10 cellular contexts compared by ENCODE assay signal in the genomic region with DNA sequence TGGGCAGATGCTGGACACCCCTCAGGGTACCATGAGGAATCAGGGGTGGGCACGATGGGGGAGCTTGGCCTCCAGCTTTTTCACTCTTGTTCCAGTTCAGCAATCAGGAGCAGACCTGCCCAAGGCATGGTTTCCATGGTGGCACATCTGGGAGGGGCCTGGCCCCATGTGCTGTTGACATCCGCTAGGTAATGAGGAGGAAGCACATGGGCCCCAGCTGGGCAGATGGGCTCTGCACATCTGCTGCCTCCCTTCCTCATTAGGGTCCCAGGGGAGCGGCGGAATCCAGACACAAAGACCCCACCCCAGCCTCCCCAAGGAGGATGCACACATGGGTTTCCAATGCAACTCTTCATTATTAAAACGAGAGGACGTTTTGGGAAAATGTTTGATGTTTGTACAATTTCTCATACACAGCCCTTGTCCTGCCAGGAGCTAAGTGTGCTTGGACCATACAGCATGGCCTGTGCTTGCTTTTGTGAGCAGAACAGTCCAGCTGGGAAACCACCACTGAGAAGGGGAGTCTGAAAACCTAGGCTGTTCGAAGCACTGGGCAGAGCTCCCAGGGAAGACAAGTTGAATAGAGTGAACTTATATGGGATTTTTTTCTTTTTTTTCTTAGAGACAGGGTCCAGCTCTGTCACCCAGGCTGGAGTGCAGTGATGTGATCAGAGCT. TPM values are rescaled to one million over a fixed set of nuclear protein-coding genes. Genes with fewer than 3 reads are reported as not detected.
DNase-seq lines count a peak whose midpoint lies in the region; ATAC-seq and TF ChIP-seq lines count a peak whose summit lies in the region.
"Had no signal": no experiment of that assay in that cellular context is flagged by ENCODE, and none has a peak within 500 bp of the region (broad histone marks: within the 10 kb centered on the region; RNA-seq: fewer than 3 reads in every experiment).

No MANE protein-coding gene starts in this region.

- H3K27ac Mint-ChIP-seq in endodermal cell, result no peak overlapping the region
- H3K27ac Mint-ChIP-seq: activated T-cell treated with anti-CD3 and anti-CD28 coated beads, Interleukin-2, amount 50 U/mL, for 24 hours had no signal

- H3K36me3 ChIP-seq in endodermal cell (ENCODE audit: control insufficient read depth, insufficient read depth, low read length) (no peaks in the 10 kb centered on the region), psoas muscle (ENCODE audit: insufficient read depth in 1 of 2, low read depth in 1 of 2) (no peaks in the 10 kb centered on the region)

- TF ChIP-seq CTCF in GM12865 (IDR thresholded peaks at IDR 0.05; ENCODE audit: insufficient read depth, low read depth, low read length, missing control alignments) (no peak), endodermal cell (conservative IDR thresholded peaks at IDR 0.05) (no peak), psoas muscle (IDR thresholded peaks at IDR 0.05) (no peak)

- DNase-seq in GM12865 (ENCODE audit: low read depth), result peak; percentile 15
- no peak for DNase-seq in endodermal cell
- DNase-seq in psoas muscle, result peak; percentile 37 to 82
- DNase-seq in stimulated activated CD4-positive, alpha-beta T cell treated with anti-CD3 and anti-CD28 coated beads, Interleukin-4, amount 100 ng/mL, for 1 hour, result no peak
- no peak for DNase-seq in activated CD4-positive, CD25-positive, alpha-beta regulatory T cell (lab: John Stamatoyannopoulos, UW)
- DNase-seq in activated naive CD4-positive, alpha-beta T cell treated with anti-CD3 and anti-CD28 coated beads, Interleukin-2, amount 50 U/mL, for 16 hours, result no peak
- DNase-seq: activated T-cell treated with anti-CD3 and anti-CD28 coated beads, Interleukin-2, amount 50 U/mL, for 24 hours; NCI-H1417 treated with DMSO at 0.1 percent for 48 hours had no signal

- H3K4me1 ChIP-seq in endodermal cell (ENCODE audit: control insufficient read depth, insufficient read depth, low read length), result no peaks in the 10 kb centered on the region
- peaks cover 13% of the 10 kb centered on the region for H3K4me1 ChIP-seq in psoas muscle

- no peak overlapping the region for H3K9ac ChIP-seq in endodermal cell (ENCODE audit: extremely low read depth, low read length, poor library complexity, severe bottlenecking)

- peaks cover 88% of the 10 kb centered on the region for H3K27me3 Mint-ChIP-seq in endodermal cell (ENCODE audit: insufficient read depth)
- H3K27me3 Mint-ChIP-seq: activated T-cell treated with anti-CD3 and anti-CD28 coated beads, Interleukin-2, amount 50 U/mL, for 24 hours had no signal

- ATAC-seq in HG03108 (IDR thresholded peaks at IDR 0.05; ENCODE audit: unreplicated experiment), result peak; percentile 54
- ATAC-seq in psoas muscle, result peak in 3 of 4 donors; percentile 32 to 59 (median 34)
- no peak for ATAC-seq in HG02970 (IDR thresholded peaks at IDR 0.05; ENCODE audit: low FRiP score, unreplicated experiment)

- H3K9me3 ChIP-seq in endodermal cell (ENCODE audit: control insufficient read depth, low read length) (no peaks in the 10 kb centered on the region), psoas muscle (no peaks in the 10 kb centered on the region)

- no peak overlapping the region for H3K4me3 ChIP-seq in GM12865 (ENCODE audit: low read depth, low read length)
- H3K4me3 ChIP-seq in endodermal cell (ENCODE audit: low read length), result no peak overlapping the region
- H3K4me3 ChIP-seq in psoas muscle, result peak overlapping the region; percentile 6

- WGBS in endodermal cell (ENCODE audit: insufficient coverage in 1 of 2, insufficient read length in 1 of 2), 2 experiments, result 91% methylated on average over 7 of the region's 7 CpGs; no CpG with 5 or more reads in 1 of the 2 experiments
- WGBS in psoas muscle, 3 donors, result 49 to 55% (median 53%) methylated on average over 7 of the region's 7 CpGs

- H3K27me3 ChIP-seq in endodermal cell (ENCODE audit: control insufficient read depth, insufficient read depth, low read length, poor library complexity, severe bottlenecking), result peaks cover 92% of the 10 kb centered on the region
- H3K27me3 ChIP-seq in psoas muscle (ENCODE audit: insufficient read depth in 3 of 3, low read length in 2 of 3), result no peaks in the 10 kb centered on the region

- peaks cover 6% of the 10 kb centered on the region for H3K9me3 Mint-ChIP-seq in endodermal cell
- H3K9me3 Mint-ChIP-seq: activated T-cell treated with anti-CD3 and anti-CD28 coated beads, Interleukin-2, amount 50 U/mL, for 24 hours had no signal

- no peaks in the 10 kb centered on the region for H3K36me3 Mint-ChIP-seq in endodermal cell (ENCODE audit: low read depth)

- no peaks in the 10 kb centered on the region for H3K4me1 Mint-ChIP-seq in endodermal cell

- H3K4me3 Mint-ChIP-seq in endodermal cell, result no peak overlapping the region
- H3K4me3 Mint-ChIP-seq: activated T-cell treated with anti-CD3 and anti-CD28 coated beads, Interleukin-2, amount 50 U/mL, for 24 hours had no signal

- intact Hi-C loops in psoas muscle (cut with DNase I), result no loop called here

- H3K27ac ChIP-seq in endodermal cell (ENCODE audit: low read depth, low read length), result peak overlapping the region; percentile 90
- peak overlapping the region; percentile 63 for H3K27ac ChIP-seq in psoas muscle

RNA-seq across cellular contexts. Expression of a gene that starts 23.7 kb away (rescaled TPM):
- total RNA-seq in endodermal cell (10 to 100 TPM; 16.0 to 24.0 TPM), psoas muscle (1 to 10 TPM; 1.7 to 3.1 (median 2.6) TPM)
- 42.1 TPM for polyA plus RNA-seq in endodermal cell (2013, experiment 1 of 2)
- 38.6 TPM for polyA plus RNA-seq in endodermal cell (2013, experiment 2 of 2)
- 1 to 10 TPM; 1.0 to 1.8 (median 1.5) TPM for polyA plus RNA-seq in psoas muscle

Comparison
In these comparisons a context has a peak if more than half of its experiments do, and no peak if none do; other contexts are left out.
1. DNase-seq: peak in GM12865 (single experiment) and psoas muscle (2 of 2); none in endodermal cell (single experiment), stimulated activated CD4-positive, alpha-beta T cell treated with anti-CD3 and anti-CD28 coated beads, Interleukin-4, amount 100 ng/mL, for 1 hour (single experiment), activated CD4-positive, CD25-positive, alpha-beta regulatory T cell (0 of 4) and activated naive CD4-positive, alpha-beta T cell treated with anti-CD3 and anti-CD28 coated beads, Interleukin-2, amount 50 U/mL, for 16 hours (single experiment).
2. RNA of a gene that starts 23.7 kb away (total RNA-seq): 16.0 to 24.0 TPM in endodermal cell; 1.7 to 3.1 TPM in psoas muscle; every median in the first group is over 4 times any median in the second.